ENCODE assay signal across 8 cellular contexts in the genomic region with DNA sequence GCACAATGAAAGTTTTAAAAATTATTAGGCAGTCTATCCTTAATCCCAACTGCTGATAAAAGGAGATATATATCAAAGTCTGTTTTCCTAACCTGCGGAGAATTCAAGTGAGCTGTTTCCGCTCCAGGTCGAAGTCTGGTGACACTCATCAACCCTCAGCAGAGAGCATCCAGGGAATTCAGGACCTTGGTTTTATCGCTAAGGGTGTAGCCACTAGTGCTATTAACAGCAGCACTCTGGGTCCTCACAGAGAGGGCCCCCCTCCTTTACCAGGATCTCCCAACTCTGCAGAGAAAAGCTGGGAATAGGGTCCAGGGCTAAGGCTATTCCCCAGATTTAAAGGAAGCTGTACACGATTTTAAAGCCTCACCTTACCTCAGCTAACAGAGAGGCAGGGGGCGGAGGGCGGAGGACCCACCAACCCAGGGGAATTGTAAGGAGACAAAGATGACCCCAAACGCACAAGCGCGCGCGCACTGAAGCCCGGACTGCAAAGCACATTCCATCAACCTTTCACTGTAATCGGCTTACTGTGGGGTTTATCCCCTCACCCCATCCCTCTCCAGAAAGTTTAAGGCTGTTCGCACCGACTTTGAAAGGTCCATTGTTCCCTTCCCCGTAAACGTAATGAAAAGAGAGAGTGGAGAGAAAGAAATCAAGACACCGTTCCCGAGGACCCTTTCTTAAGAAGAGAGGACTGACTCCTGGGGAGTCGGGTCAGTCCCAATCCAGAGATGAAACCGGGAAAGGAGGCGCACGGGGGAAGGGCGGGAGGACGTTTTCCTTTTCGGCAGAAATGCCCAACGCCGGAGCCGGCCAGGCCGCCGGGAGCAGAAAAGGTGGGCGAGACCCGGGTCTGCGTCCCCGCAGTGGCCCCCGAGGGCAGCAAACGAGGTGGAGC. TPM values are rescaled to one million over a fixed set of nuclear protein-coding genes. Genes with fewer than 3 reads are reported as not detected.
A peak's percentile ranks its signal among the peaks of the same experiment; 100 is the strongest.
DNase-seq lines count a peak whose midpoint lies in the region; ATAC-seq and TF ChIP-seq lines count a peak whose summit lies in the region.

No MANE protein-coding gene starts in this region.

- H3K27ac ChIP-seq in RWPE1: peak overlapping the region; percentile 88
- H3K27ac ChIP-seq in coronary artery: peak overlapping the region; percentile 90 to 99
- peak overlapping the region; percentile 95 to 99 (median 98) for H3K27ac ChIP-seq in upper lobe of left lung

- WGBS in upper lobe of left lung, 2 donors: 2% methylated on average over 23 to 36 of the region's 38 CpGs

- POLR2A ChIA-PET in RWPE1 (lab: Yijun Ruan, JAX; ENCODE audit: low non-redundant PET): interaction anchor here (0.5 to 0.9 kb wide), 5 partner anchors 82 to 267 kb away, joined by 3 to 6 read pairs (median 3); no protein-coding TSS in a partner anchor

- no peak for TF ChIP-seq POLR2A in upper lobe of left lung (IDR thresholded peaks at IDR 0.05)

- TF ChIP-seq EP300 in upper lobe of left lung (IDR thresholded peaks at IDR 0.05): no peak

- H3K9me3 Mint-ChIP-seq in memory B cell: no peaks in the 10 kb centered on the region

- no peaks in the 10 kb centered on the region for H3K36me3 ChIP-seq in upper lobe of left lung

- H3K4me1 Mint-ChIP-seq in memory B cell: peaks cover 43% of the 10 kb centered on the region

- no peaks in the 10 kb centered on the region for H3K9me3 ChIP-seq in upper lobe of left lung

- H3K27me3 Mint-ChIP-seq in memory B cell: no peaks in the 10 kb centered on the region

- peaks cover 28 to 61% (median 51%) of the 10 kb centered on the region in 4 donors for H3K4me1 ChIP-seq in upper lobe of left lung

- DNase-seq in GM12865 (ENCODE audit: low read depth) (no peak), RWPE1 (ENCODE audit: low spot score) (no peak), coronary artery (ENCODE audit: low spot score) (peak; percentile 76), memory B cell (ENCODE audit: low spot score in 2 of 2) (no peak), upper lobe of left lung (peak in 1 of 2 donors; percentile 46), NCI-H2196 treated with DMSO at 0.1 percent for 48 hours (lab: John Stamatoyannopoulos, UW; ENCODE audit: unreplicated experiment) (no peak)

- CTCF ChIA-PET in RWPE1 (lab: Yijun Ruan, JAX): interaction anchor here (0.5 to 0.9 kb wide), 6 partner anchors 47 to 767 kb away, joined by 3 to 4 read pairs (median 4); no protein-coding TSS in a partner anchor

- H3K4me3 Mint-ChIP-seq in memory B cell: peak overlapping the region; percentile 93

- peak overlapping the region; percentile 95 for H3K27ac Mint-ChIP-seq in memory B cell

- no peaks in the 10 kb centered on the region for H3K27me3 ChIP-seq in upper lobe of left lung

- H3K4me3 ChIP-seq in GM12865 (ENCODE audit: low read depth, low read length) (peak overlapping the region; percentile 76), coronary artery (peak overlapping the region; percentile 97), upper lobe of left lung (peak overlapping the region; percentile 72 to 97 (median 82))

- no peak for TF ChIP-seq CTCF in GM12865 (IDR thresholded peaks at IDR 0.05; ENCODE audit: insufficient read depth, low read depth, low read length, missing control alignments)
- TF ChIP-seq CTCF in RWPE1 (conservative IDR thresholded peaks at IDR 0.05; ENCODE audit: low read depth): no peak
- TF ChIP-seq CTCF in coronary artery (IDR thresholded peaks at IDR 0.05): no peak
- TF ChIP-seq CTCF in upper lobe of left lung (IDR thresholded peaks at IDR 0.05): no peak

- no peak for ATAC-seq in memory B cell (ENCODE audit: low read depth)
- ATAC-seq in upper lobe of left lung (ENCODE audit: low FRiP score in 2 of 2): peak in 1 of 2 donors; percentile 0
- ATAC-seq in GM21367 (IDR thresholded peaks at IDR 0.05; ENCODE audit: unreplicated experiment): no peak
- ATAC-seq in GM21619 (IDR thresholded peaks at IDR 0.05; ENCODE audit: unreplicated experiment): no peak

- no peaks in the 10 kb centered on the region for H3K36me3 Mint-ChIP-seq in memory B cell

RNA-seq across cellular contexts. Expression of gene CEMIP2, which starts 0.6 kb away (rescaled TPM):
- 100 to 1,000 TPM; 113 to 277 (median 161) TPM for total RNA-seq in upper lobe of left lung
